Comparison of ENCODE assay signal across 8 cellular contexts in genomic region chr4:4541661-4542570, GRCh38. TPM values are rescaled to one million over a fixed set of nuclear protein-coding genes. Genes with fewer than 3 reads are reported as not detected.
DNase-seq lines count a peak whose midpoint lies in the region; ATAC-seq and TF ChIP-seq lines count a peak whose summit lies in the region.

Gene STX18 (minus strand): TSS chr4:4542048. CDS start chr4:4541964, 84 bp downstream.

- no peaks in the 10 kb centered on the region for H3K9me3 Mint-ChIP-seq in activated CD4-positive, alpha-beta T cell treated with anti-CD3 and anti-CD28 coated beads for 36 hours (ENCODE audit: low read depth)

- H3K4me3 Mint-ChIP-seq in activated CD4-positive, alpha-beta T cell treated with anti-CD3 and anti-CD28 coated beads for 36 hours, result peak within 1 kb of the TSS; percentile 89

- intact Hi-C loops in activated CD4-positive, alpha-beta T cell treated with anti-CD3 and anti-CD28 coated beads for 36 hours (cut with DNase I, micrococcal nuclease), result loop anchor here (1.0 to 5.0 kb wide), 7 partner anchors 33 to 585 kb away; partner anchors contain the start of genes TMEM128 (in 2 of the 2), LYAR (in 1 of the 2) and ZBTB49 (in 1 of the 2)

- peak within 1 kb of the TSS; percentile 92 for H3K4me3 ChIP-seq in choroid plexus epithelial cell (ENCODE audit: low read depth, low read length)

- DNase-seq in AML-193 (lab: John Stamatoyannopoulos, UW), result peak; percentile 62 to 70
- DNase-seq in NCI-H460 (ENCODE audit: extremely low read depth, low read depth), result peak; percentile 44
- peak; percentile 92 for DNase-seq in activated CD4-positive, alpha-beta T cell treated with anti-CD3 and anti-CD28 coated beads for 36 hours
- DNase-seq in choroid plexus epithelial cell (ENCODE audit: low read depth), result peak; percentile 91
- peak; percentile 80 for DNase-seq in kidney glomerular epithelial cell (lab: John Stamatoyannopoulos, UW)
- peak; percentile 78 to 91 (median 80) for DNase-seq in stimulated activated CD4-positive, alpha-beta T cell treated with anti-CD3 and anti-CD28 coated beads, Interleukin-1b, Interleukin-23, amount 100 ng/mL, for 24 hours (ENCODE audit: low read depth in 4 of 4, low spot score in 1 of 4)

- H3K27me3 Mint-ChIP-seq in activated CD4-positive, alpha-beta T cell treated with anti-CD3 and anti-CD28 coated beads for 36 hours, result no peaks in the 10 kb centered on the region

- CTCF ChIA-PET in activated CD4-positive, alpha-beta T cell treated with anti-CD3 and anti-CD28 coated beads for 36 hours (lab: Charles Lee), result interaction anchor here (0.7 to 1.5 kb wide), 7 partner anchors 14 to 288 kb away, joined by 3 to 8 read pairs (median 3); no protein-coding TSS in a partner anchor

- peak; percentile 91 for ATAC-seq in GM19035 (IDR thresholded peaks at IDR 0.05; ENCODE audit: unreplicated experiment)
- ATAC-seq in HG03342 (IDR thresholded peaks at IDR 0.05; ENCODE audit: unreplicated experiment), result peak; percentile 76
- peak; percentile 89 for ATAC-seq in activated CD4-positive, alpha-beta T cell treated with anti-CD3 and anti-CD28 coated beads for 36 hours

- H3K4me1 Mint-ChIP-seq in activated CD4-positive, alpha-beta T cell treated with anti-CD3 and anti-CD28 coated beads for 36 hours, result peaks cover 45% of the 10 kb centered on the region

- TF ChIP-seq CTCF in choroid plexus epithelial cell (conservative IDR thresholded peaks at IDR 0.05; ENCODE audit: low read depth, low read length), result no peak

- peak within 1 kb of the TSS; percentile 90 for H3K27ac Mint-ChIP-seq in activated CD4-positive, alpha-beta T cell treated with anti-CD3 and anti-CD28 coated beads for 36 hours

- POLR2A ChIA-PET in activated CD4-positive, alpha-beta T cell treated with anti-CD3 and anti-CD28 coated beads for 36 hours (lab: Charles Lee), result interaction anchor here (0.6 to 1.6 kb wide), 3 partner anchors 14 to 60 kb away, joined by 3 to 7 read pairs (median 4); no protein-coding TSS in a partner anchor

- peaks cover 6% of the 10 kb centered on the region for H3K36me3 Mint-ChIP-seq in activated CD4-positive, alpha-beta T cell treated with anti-CD3 and anti-CD28 coated beads for 36 hours (ENCODE audit: low read depth)

RNA-seq across cellular contexts. Expression of gene STX18, which starts in this region (rescaled TPM):
- 12.1 and 12.2 TPM in 2 replicates for total RNA-seq in NCI-H460 (2014; rRNA removed; shearing (Covaris generic))
- polyA plus RNA-seq in NCI-H460 (2014; cell fraction: nucleus; rRNA removed), result 26.9 and 47.0 TPM in 2 replicates
- total RNA-seq in activated CD4-positive, alpha-beta T cell treated with anti-CD3 and anti-CD28 coated beads for 36 hours, result 10 to 100 TPM; 25.3 to 33.5 TPM

Comparison
In these comparisons a context has a peak if more than half of its experiments do, and no peak if none do; other contexts are left out.
1. Peak in every context shown above with its lines: DNase-seq, ATAC-seq and H3K4me3 ChIP-seq.